In the genomic region with DNA sequence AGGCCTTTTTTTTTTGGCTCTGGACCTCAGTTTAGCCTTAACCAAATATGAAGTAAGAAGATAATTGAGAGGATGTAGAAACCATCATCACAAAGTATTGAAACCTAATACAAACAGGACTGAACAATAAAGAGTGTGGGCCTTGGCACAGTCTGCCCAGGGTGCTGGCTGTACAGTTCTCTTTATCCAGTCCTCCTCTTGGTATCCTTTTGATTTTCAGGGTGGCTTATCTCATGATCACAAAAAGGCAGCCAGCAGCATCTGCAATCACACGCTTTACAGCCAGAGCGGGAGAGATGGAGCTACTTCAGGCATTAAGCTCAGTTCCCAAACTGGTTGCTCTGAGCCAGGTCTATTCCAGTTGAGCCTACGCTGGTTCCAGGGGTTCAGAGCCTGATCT, we compare ENCODE assay signal across 20 cellular contexts.
"Had no signal": no experiment of that assay in that cellular context is flagged by ENCODE, and none has a peak within 500 bp of the region (broad histone marks: within the 10 kb centered on the region; RNA-seq: fewer than 3 reads in every experiment).

No MANE protein-coding gene starts in this region.

- H3K4me3 ChIP-seq: hepatocyte, psoas muscle, right lobe of liver, suprapubic skin, tibial artery, upper lobe of right lung, vagina had no signal

- ATAC-seq: foreskin keratinocyte; left colon; psoas muscle; right lobe of liver; stimulated activated effector memory CD8-positive, alpha-beta T cell treated with anti-CD3 and anti-CD28 coated beads, Interleukin-12 subunit alpha, Interleukin-12 subunit beta, amount 100 ng/mL, for 72 hours; stimulated activated naive CD8-positive, alpha-beta T cell treated with anti-CD3 and anti-CD28 coated beads, Interleukin-15, Interleukin-2, amounts not matched to agents 100 U/mL and 50 U/mL, for 24 hours; upper lobe of right lung had no signal

- H3K27me3 ChIP-seq: right lobe of liver, suprapubic skin, tibial artery, upper lobe of right lung, vagina had no signal

- H3K79me2 ChIP-seq: hepatocyte, parathyroid adenoma had no signal

- H3K4me1 ChIP-seq: foreskin keratinocyte, parathyroid adenoma, psoas muscle, right lobe of liver, suprapubic skin, upper lobe of right lung, vagina had no signal

- H3K27ac ChIP-seq: foreskin keratinocyte, hepatocyte, parathyroid adenoma, psoas muscle, right lobe of liver, suprapubic skin, tibial artery, upper lobe of right lung, vagina had no signal

- H3K36me3 ChIP-seq: right lobe of liver, suprapubic skin, tibial artery, upper lobe of right lung, vagina had no signal

- DNase-seq: effector CD4-positive, alpha-beta T cell; endodermal cell; erythroblast; foreskin keratinocyte; left colon; mesendoderm; naive B cell; psoas muscle; retina; right lobe of liver; stimulated activated CD4-positive, alpha-beta T cell treated with anti-CD3 and anti-CD28 coated beads, Interleukin-4, amount 100 ng/mL, for 1 hour; stimulated activated CD8-positive, alpha-beta memory T cell treated with anti-CD3 and anti-CD28 coated beads, Interleukin-4, amount 100 ng/mL, for 48 hours; stimulated activated naive CD8-positive, alpha-beta T cell treated with anti-CD3 and anti-CD28 coated beads, Interleukin-15, Interleukin-2, amounts not matched to agents 100 U/mL and 50 U/mL, for 24 hours; tibial artery; upper lobe of right lung had no signal

- H2AFZ ChIP-seq: hepatocyte, parathyroid adenoma had no signal

- H3K4me2 ChIP-seq: hepatocyte had no signal

- H3K9ac ChIP-seq: parathyroid adenoma had no signal
